In genomic region chr11:67274768-67275605, GRCh38 we compare ENCODE assay signal across 1 cellular context.
TF ChIP-seq lines count a peak whose summit lies in the region.

No MANE protein-coding gene starts in this region.

TF ChIP-seq in GM12878, 131 proteins besides CTCF, POLR2A, EP300 and RAD21:
- TF ChIP-seq SUPT20H (IDR thresholded peaks at IDR 0.05; ENCODE audit: borderline replicate concordance, control insufficient read depth, low read depth, low read length) (no peak), MYB (IDR thresholded peaks at IDR 0.05; ENCODE audit: borderline replicate concordance, low read depth, low read length) (no peak), MYC (IDR thresholded peaks at IDR 0.05; ENCODE audit: insufficient read depth, insufficient read length, insufficient replicate concordance, low read length, severe bottlenecking) (no peak), CBX5 (IDR thresholded peaks at IDR 0.05; ENCODE audit: low read depth) (no peak), JUNB (IDR thresholded peaks at IDR 0.05) (no peak), MTA3 (IDR thresholded peaks at IDR 0.05; ENCODE audit: borderline replicate concordance, low read length) (no peak), SPI1 (IDR thresholded peaks at IDR 0.05; ENCODE audit: borderline replicate concordance, insufficient read depth, low read depth, low read length) (no peak), ZNF592 (IDR thresholded peaks at IDR 0.05) (no peak), EZH2 (IDR thresholded peaks at IDR 0.05; ENCODE audit: borderline replicate concordance, control insufficient read depth, low read depth, low read length) (no peak), BCLAF1 (IDR thresholded peaks at IDR 0.05) (no peak), E4F1 (IDR thresholded peaks at IDR 0.05; ENCODE audit: borderline replicate concordance, partially characterized antibody) (no peak), ESRRA (IDR thresholded peaks at IDR 0.05; ENCODE audit: low read length) (no peak), PAX5 (IDR thresholded peaks at IDR 0.05; ENCODE audit: borderline replicate concordance, low read depth, low read length) (no peak)
- TF ChIP-seq, protein P1, sequence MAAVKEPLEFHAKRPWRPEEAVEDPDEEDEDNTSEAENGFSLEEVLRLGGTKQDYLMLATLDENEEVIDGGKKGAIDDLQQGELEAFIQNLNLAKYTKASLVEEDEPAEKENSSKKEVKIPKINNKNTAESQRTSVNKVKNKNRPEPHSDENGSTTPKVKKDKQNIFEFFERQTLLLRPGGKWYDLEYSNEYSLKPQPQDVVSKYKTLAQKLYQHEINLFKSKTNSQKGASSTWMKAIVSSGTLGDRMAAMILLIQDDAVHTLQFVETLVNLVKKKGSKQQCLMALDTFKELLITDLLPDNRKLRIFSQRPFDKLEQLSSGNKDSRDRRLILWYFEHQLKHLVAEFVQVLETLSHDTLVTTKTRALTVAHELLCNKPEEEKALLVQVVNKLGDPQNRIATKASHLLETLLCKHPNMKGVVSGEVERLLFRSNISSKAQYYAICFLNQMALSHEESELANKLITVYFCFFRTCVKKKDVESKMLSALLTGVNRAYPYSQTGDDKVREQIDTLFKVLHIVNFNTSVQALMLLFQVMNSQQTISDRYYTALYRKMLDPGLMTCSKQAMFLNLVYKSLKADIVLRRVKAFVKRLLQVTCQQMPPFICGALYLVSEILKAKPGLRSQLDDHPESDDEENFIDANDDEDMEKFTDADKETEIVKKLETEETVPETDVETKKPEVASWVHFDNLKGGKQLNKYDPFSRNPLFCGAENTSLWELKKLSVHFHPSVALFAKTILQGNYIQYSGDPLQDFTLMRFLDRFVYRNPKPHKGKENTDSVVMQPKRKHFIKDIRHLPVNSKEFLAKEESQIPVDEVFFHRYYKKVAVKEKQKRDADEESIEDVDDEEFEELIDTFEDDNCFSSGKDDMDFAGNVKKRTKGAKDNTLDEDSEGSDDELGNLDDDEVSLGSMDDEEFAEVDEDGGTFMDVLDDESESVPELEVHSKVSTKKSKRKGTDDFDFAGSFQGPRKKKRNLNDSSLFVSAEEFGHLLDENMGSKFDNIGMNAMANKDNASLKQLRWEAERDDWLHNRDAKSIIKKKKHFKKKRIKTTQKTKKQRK (IDR thresholded peaks at IDR 0.05; ENCODE audit: low read depth, low read length): no peak
